In the genomic region with DNA sequence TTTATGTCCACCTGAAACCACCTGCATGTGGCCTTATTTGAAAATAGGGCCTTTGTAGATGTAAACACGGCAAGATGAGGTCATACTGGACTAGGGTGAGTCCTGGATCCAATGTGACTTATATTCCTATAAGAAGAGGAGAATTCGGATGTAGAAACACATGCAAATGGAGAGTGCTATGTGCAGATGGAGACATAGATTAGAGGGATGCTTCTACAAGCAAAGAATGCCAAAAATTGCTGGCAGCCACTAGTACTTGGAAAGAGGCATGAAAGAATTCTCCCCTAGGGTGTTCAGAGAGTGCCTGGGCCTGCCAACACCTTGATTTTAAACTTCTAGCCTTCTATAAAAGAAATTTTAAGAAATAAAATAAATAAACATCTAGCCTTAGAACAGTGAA, we compare ENCODE assay signal across 17 cellular contexts.
A peak's percentile ranks its signal among the peaks of the same experiment; 100 is the strongest.
DNase-seq lines count a peak whose midpoint lies in the region; ATAC-seq and TF ChIP-seq lines count a peak whose summit lies in the region.
"Had no signal": no experiment of that assay in that cellular context is flagged by ENCODE, and none has a peak within 500 bp of the region (broad histone marks: within the 10 kb centered on the region; RNA-seq: fewer than 3 reads in every experiment).

No MANE protein-coding gene starts in this region.

- TF ChIP-seq CTCF in AG10803 (conservative IDR thresholded peaks at IDR 0.05; ENCODE audit: low read length) (no peak), MCF 10A (IDR thresholded peaks at IDR 0.05; ENCODE audit: unreplicated experiment) (no peak), GM23338 (conservative IDR thresholded peaks at IDR 0.05; ENCODE audit: low read depth in 2 of 2) (no peak)
- no peak for TF ChIP-seq CTCF in CD8-positive, alpha-beta T cell (IDR thresholded peaks at IDR 0.05)

- no TSS peak for BruUV-seq in MCF 10A (replicated peaks; lab: Mats Ljungman, UMichigan)

- H3K4me3 ChIP-seq in AG10803 (ENCODE audit: low read length) (no peak overlapping the region), MG63 (no peak overlapping the region), GM23338 (no peak overlapping the region)
- no peak overlapping the region for H3K4me3 ChIP-seq in CD8-positive, alpha-beta T cell (ENCODE audit: low read depth, low read length)
- H3K4me3 ChIP-seq: coronary artery, HAP-1, sigmoid colon had no signal

- H3K27me3 Mint-ChIP-seq in MCF 10A (ENCODE audit: insufficient read depth, unreplicated experiment) = no peaks in the 10 kb centered on the region
- H3K27me3 Mint-ChIP-seq in CD8-positive, alpha-beta T cell (ENCODE audit: low read depth) = no peaks in the 10 kb centered on the region
- H3K27me3 Mint-ChIP-seq in GM23338 (ENCODE audit: insufficient read depth, low read depth, poor library complexity) = no peaks in the 10 kb centered on the region

- ATAC-seq in CD8-positive, alpha-beta T cell = no peak
- no peak for ATAC-seq in GM23338

- no peak overlapping the region for H3K4me3 Mint-ChIP-seq in MCF 10A (ENCODE audit: unreplicated experiment)
- H3K4me3 Mint-ChIP-seq in CD8-positive, alpha-beta T cell = no peak overlapping the region
- no peak overlapping the region for H3K4me3 Mint-ChIP-seq in GM23338
- H3K4me3 Mint-ChIP-seq: activated CD4-positive, alpha-beta T cell treated with anti-CD3 and anti-CD28 coated beads for 36 hours had no signal

- no peaks in the 10 kb centered on the region for H3F3A ChIP-seq in GM23338 (replicated peaks; ENCODE audit: low read depth)

- no peak overlapping the region for H3K27ac ChIP-seq in CD8-positive, alpha-beta T cell (ENCODE audit: low read depth, low read length)
- H3K27ac ChIP-seq in GM23338 (ENCODE audit: low read depth) = no peak overlapping the region
- H3K27ac ChIP-seq: coronary artery, sigmoid colon had no signal

- no peak overlapping the region for H3K4me2 ChIP-seq in GM23338

- intact Hi-C loops in MCF 10A (cut with micrococcal nuclease) = no loop called here
- intact Hi-C loops in CD8-positive, alpha-beta T cell (cut with DNase I, micrococcal nuclease) = no loop called here

- no peaks in the 10 kb centered on the region for H3K79me2 ChIP-seq in GM23338 (replicated peaks; ENCODE audit: insufficient read depth)

- no peak overlapping the region for H2AFZ ChIP-seq in GM23338

- POLR2A ChIA-PET in MCF 10A (lab: Yijun Ruan, JAX) = interaction anchor here (1.6 kb wide), 1 partner anchor 8 kb away, joined by 6 read pairs; no protein-coding TSS in a partner anchor
- POLR2A ChIA-PET in CD8-positive, alpha-beta T cell (lab: Charles Lee) = no interaction called here

- H3K4me1 ChIP-seq in CD8-positive, alpha-beta T cell (ENCODE audit: insufficient read depth, low read length) = no peaks in the 10 kb centered on the region
- H3K4me1 ChIP-seq in GM23338 (ENCODE audit: insufficient read depth) = no peaks in the 10 kb centered on the region
- H3K4me1 ChIP-seq: HAP-1 had no signal

- no peaks in the 10 kb centered on the region for H4K20me1 ChIP-seq in GM23338 (replicated peaks; ENCODE audit: insufficient read depth)

- CTCF ChIA-PET in MCF 10A (lab: Yijun Ruan, JAX) = no interaction called here
- CTCF ChIA-PET in CD8-positive, alpha-beta T cell (lab: Charles Lee) = no interaction called here

- in situ Hi-C loops in ACHN (cut with HindIII; ENCODE audit: low pct_ligation_motif_present, low pct_unique_long_range_greater_than_20kb, low sequenced_read_pairs) = no loop called here

- H3K4me1 Mint-ChIP-seq in MCF 10A (ENCODE audit: insufficient read depth, unreplicated experiment) (peaks cover 20% of the 10 kb centered on the region), GM23338 (peaks cover under 1% of the 10 kb centered on the region; the same call in 2 of the 3 replicates)
- no peaks in the 10 kb centered on the region for H3K4me1 Mint-ChIP-seq in CD8-positive, alpha-beta T cell (ENCODE audit: low read depth)
- H3K4me1 Mint-ChIP-seq: activated CD4-positive, alpha-beta T cell treated with anti-CD3 and anti-CD28 coated beads for 36 hours had no signal

- H3K9me3 Mint-ChIP-seq in MCF 10A (ENCODE audit: unreplicated experiment) (no peaks in the 10 kb centered on the region), GM23338 (no peaks in the 10 kb centered on the region; the same call in 2 of the 3 replicates)
- H3K9me3 Mint-ChIP-seq in CD8-positive, alpha-beta T cell = no peaks in the 10 kb centered on the region

- peak overlapping the region; percentile 86 for H3K27ac Mint-ChIP-seq in MCF 10A (ENCODE audit: low read depth, unreplicated experiment)
- H3K27ac Mint-ChIP-seq in CD8-positive, alpha-beta T cell = no peak overlapping the region
- no peak overlapping the region for H3K27ac Mint-ChIP-seq in GM23338
- H3K27ac Mint-ChIP-seq: activated CD4-positive, alpha-beta T cell treated with anti-CD3 and anti-CD28 coated beads for 36 hours had no signal

- H3K27me3 ChIP-seq in MG63 = no peaks in the 10 kb centered on the region
- no peaks in the 10 kb centered on the region for H3K27me3 ChIP-seq in CD8-positive, alpha-beta T cell (ENCODE audit: insufficient read depth, low read length)
- no peaks in the 10 kb centered on the region for H3K27me3 ChIP-seq in GM23338 (ENCODE audit: insufficient read depth)
- H3K27me3 ChIP-seq: sigmoid colon had no signal

- peaks cover 2% of the 10 kb centered on the region; the same call in 1 of the 2 replicates for H3K9me3 ChIP-seq in MG63
- H3K9me3 ChIP-seq in CD8-positive, alpha-beta T cell (ENCODE audit: low read length) = no peaks in the 10 kb centered on the region
- H3K9me3 ChIP-seq: HAP-1, sigmoid colon had no signal

- no peaks in the 10 kb centered on the region for H3K36me3 ChIP-seq in MG63
- no peaks in the 10 kb centered on the region for H3K36me3 ChIP-seq in CD8-positive, alpha-beta T cell (ENCODE audit: insufficient read depth, low read length)
- no peaks in the 10 kb centered on the region; the same call in 1 of the 2 replicates for H3K36me3 ChIP-seq in GM23338 (ENCODE audit: insufficient read depth)
- H3K36me3 ChIP-seq: HAP-1, sigmoid colon had no signal

- DNase-seq in AG10803 (ENCODE audit: low read depth) (peak; percentile 82), MG63 (peak; percentile 56), MCF 10A (ENCODE audit: unreplicated experiment) (peak; percentile 59), islet precursor cell (peak; percentile 62), ACHN (no peak), NCI-H82 treated with DMSO at 0.1 percent for 48 hours (lab: John Stamatoyannopoulos, UW; ENCODE audit: unreplicated experiment) (no peak), GM23338 (ENCODE audit: low spot score) (no peak)
- DNase-seq in CD8-positive, alpha-beta T cell = no peak
- DNase-seq: activated CD4-positive, alpha-beta T cell treated with anti-CD3 and anti-CD28 coated beads for 36 hours; activated gamma-delta T cell treated with Interleukin-2 at 50 U/mL for 16 hours; NCI-H1694; NCI-H2227 treated with DMSO at 0.1 percent for 48 hours; SHP77 treated with DMSO at 0.1 percent for 48 hours; sigmoid colon; stimulated activated CD4-positive, alpha-beta T cell treated with anti-CD3 and anti-CD28 coated beads, Interleukin-2, amount 100 ng/mL, for 24 hours had no signal

- H3K9me2 ChIP-seq in GM23338 (ENCODE audit: insufficient read depth) = peaks cover 24% of the 10 kb centered on the region

- H3K36me3 Mint-ChIP-seq in MCF 10A (ENCODE audit: insufficient read depth, unreplicated experiment) (no peaks in the 10 kb centered on the region), GM23338 (ENCODE audit: low read depth) (no peaks in the 10 kb centered on the region)
- H3K36me3 Mint-ChIP-seq in CD8-positive, alpha-beta T cell = no peaks in the 10 kb centered on the region

TF ChIP-seq in GM23338, 12 proteins besides CTCF, POLR2A, EP300 and RAD21 (continues in another document):
- TF ChIP-seq EZH2phosphoT487 (IDR thresholded peaks at IDR 0.05; ENCODE audit: unreplicated experiment) = no peak
- TF ChIP-seq JUNB (IDR thresholded peaks at IDR 0.05; ENCODE audit: unreplicated experiment) = no peak

Comparison
In these comparisons a context has a peak if more than half of its experiments do, and no peak if none do; other contexts are left out.
1. DNase-seq: peak in AG10803 (single experiment), MG63 (single experiment), MCF 10A (single experiment) and islet precursor cell (single experiment); none in ACHN (single experiment), NCI-H82 treated with DMSO at 0.1 percent for 48 hours (single experiment), CD8-positive, alpha-beta T cell (0 of 7) and GM23338 (single experiment).